ENCODE assay signal across 1 cellular context in the genomic region with DNA sequence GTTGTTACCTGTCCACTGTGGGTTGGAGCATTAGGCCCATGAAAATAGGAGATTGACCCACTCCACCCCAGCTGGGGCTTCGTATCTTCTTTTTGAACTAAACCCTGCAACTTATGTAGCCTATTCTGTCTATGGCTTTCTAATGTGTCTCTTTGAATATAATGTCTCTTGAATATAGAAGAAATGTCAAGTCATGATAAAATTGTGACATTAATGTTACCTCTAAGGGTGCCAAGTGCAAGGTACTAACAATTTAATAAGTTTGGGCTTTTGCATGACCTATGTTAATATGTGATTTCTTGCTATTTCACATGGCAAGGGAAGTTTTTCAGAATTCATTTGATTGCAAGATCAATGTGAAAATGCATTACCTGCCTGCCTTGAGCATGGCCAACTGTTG.
A peak's percentile ranks its signal among the peaks of the same experiment; 100 is the strongest.
TF ChIP-seq lines count a peak whose summit lies in the region.

No MANE protein-coding gene starts in this region.

TF ChIP-seq in HepG2, 621 proteins besides CTCF, POLR2A, EP300 and RAD21 (continued from another document and continues in another):
- TF ChIP-seq, protein P1, sequence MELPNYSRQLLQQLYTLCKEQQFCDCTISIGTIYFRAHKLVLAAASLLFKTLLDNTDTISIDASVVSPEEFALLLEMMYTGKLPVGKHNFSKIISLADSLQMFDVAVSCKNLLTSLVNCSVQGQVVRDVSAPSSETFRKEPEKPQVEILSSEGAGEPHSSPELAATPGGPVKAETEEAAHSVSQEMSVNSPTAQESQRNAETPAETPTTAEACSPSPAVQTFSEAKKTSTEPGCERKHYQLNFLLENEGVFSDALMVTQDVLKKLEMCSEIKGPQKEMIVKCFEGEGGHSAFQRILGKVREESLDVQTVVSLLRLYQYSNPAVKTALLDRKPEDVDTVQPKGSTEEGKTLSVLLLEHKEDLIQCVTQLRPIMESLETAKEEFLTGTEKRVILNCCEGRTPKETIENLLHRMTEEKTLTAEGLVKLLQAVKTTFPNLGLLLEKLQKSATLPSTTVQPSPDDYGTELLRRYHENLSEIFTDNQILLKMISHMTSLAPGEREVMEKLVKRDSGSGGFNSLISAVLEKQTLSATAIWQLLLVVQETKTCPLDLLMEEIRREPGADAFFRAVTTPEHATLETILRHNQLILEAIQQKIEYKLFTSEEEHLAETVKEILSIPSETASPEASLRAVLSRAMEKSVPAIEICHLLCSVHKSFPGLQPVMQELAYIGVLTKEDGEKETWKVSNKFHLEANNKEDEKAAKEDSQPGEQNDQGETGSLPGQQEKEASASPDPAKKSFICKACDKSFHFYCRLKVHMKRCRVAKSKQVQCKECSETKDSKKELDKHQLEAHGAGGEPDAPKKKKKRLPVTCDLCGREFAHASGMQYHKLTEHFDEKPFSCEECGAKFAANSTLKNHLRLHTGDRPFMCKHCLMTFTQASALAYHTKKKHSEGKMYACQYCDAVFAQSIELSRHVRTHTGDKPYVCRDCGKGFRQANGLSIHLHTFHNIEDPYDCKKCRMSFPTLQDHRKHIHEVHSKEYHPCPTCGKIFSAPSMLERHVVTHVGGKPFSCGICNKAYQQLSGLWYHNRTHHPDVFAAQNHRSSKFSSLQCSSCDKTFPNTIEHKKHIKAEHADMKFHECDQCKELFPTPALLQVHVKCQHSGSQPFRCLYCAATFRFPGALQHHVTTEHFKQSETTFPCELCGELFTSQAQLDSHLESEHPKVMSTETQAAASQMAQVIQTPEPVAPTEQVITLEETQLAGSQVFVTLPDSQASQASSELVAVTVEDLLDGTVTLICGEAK (IDR thresholded peaks at IDR 0.05), result no peak
- TF ChIP-seq, protein P1 (CRISPR knock-in tag; IDR thresholded peaks at IDR 0.05), result no peak
- TF ChIP-seq ZFP62 (CRISPR knock-in tag; IDR thresholded peaks at IDR 0.05) (no peak), NFE2L2 (IDR thresholded peaks at IDR 0.05; ENCODE audit: low read length) (peak; percentile 56), SMAD3 (CRISPR knock-in tag; IDR thresholded peaks at IDR 0.05) (no peak), MATR3 (CRISPR knock-in tag; IDR thresholded peaks at IDR 0.05) (no peak), MED13 (CRISPR knock-in tag; IDR thresholded peaks at IDR 0.05) (no peak), ZNF274 (CRISPR knock-in tag; IDR thresholded peaks at IDR 0.05) (no peak), POGZ (CRISPR knock-in tag; IDR thresholded peaks at IDR 0.05) (no peak)
- TF ChIP-seq, protein P2, sequence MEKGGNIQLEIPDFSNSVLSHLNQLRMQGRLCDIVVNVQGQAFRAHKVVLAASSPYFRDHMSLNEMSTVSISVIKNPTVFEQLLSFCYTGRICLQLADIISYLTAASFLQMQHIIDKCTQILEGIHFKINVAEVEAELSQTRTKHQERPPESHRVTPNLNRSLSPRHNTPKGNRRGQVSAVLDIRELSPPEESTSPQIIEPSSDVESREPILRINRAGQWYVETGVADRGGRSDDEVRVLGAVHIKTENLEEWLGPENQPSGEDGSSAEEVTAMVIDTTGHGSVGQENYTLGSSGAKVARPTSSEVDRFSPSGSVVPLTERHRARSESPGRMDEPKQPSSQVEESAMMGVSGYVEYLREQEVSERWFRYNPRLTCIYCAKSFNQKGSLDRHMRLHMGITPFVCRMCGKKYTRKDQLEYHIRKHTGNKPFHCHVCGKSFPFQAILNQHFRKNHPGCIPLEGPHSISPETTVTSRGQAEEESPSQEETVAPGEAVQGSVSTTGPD (CRISPR knock-in tag; IDR thresholded peaks at IDR 0.05), result no peak
- TF ChIP-seq, protein P3, sequence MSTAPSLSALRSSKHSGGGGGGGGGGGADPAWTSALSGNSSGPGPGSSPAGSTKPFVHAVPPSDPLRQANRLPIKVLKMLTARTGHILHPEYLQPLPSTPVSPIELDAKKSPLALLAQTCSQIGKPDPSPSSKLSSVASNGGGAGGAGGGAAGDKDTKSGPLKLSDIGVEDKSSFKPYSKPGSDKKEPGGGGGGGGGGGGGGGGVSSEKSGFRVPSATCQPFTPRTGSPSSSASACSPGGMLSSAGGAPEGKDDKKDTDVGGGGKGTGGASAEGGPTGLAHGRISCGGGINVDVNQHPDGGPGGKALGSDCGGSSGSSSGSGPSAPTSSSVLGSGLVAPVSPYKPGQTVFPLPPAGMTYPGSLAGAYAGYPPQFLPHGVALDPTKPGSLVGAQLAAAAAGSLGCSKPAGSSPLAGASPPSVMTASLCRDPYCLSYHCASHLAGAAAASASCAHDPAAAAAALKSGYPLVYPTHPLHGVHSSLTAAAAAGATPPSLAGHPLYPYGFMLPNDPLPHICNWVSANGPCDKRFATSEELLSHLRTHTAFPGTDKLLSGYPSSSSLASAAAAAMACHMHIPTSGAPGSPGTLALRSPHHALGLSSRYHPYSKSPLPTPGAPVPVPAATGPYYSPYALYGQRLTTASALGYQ (CRISPR knock-in tag; IDR thresholded peaks at IDR 0.05), result no peak
- TF ChIP-seq, protein P4, sequence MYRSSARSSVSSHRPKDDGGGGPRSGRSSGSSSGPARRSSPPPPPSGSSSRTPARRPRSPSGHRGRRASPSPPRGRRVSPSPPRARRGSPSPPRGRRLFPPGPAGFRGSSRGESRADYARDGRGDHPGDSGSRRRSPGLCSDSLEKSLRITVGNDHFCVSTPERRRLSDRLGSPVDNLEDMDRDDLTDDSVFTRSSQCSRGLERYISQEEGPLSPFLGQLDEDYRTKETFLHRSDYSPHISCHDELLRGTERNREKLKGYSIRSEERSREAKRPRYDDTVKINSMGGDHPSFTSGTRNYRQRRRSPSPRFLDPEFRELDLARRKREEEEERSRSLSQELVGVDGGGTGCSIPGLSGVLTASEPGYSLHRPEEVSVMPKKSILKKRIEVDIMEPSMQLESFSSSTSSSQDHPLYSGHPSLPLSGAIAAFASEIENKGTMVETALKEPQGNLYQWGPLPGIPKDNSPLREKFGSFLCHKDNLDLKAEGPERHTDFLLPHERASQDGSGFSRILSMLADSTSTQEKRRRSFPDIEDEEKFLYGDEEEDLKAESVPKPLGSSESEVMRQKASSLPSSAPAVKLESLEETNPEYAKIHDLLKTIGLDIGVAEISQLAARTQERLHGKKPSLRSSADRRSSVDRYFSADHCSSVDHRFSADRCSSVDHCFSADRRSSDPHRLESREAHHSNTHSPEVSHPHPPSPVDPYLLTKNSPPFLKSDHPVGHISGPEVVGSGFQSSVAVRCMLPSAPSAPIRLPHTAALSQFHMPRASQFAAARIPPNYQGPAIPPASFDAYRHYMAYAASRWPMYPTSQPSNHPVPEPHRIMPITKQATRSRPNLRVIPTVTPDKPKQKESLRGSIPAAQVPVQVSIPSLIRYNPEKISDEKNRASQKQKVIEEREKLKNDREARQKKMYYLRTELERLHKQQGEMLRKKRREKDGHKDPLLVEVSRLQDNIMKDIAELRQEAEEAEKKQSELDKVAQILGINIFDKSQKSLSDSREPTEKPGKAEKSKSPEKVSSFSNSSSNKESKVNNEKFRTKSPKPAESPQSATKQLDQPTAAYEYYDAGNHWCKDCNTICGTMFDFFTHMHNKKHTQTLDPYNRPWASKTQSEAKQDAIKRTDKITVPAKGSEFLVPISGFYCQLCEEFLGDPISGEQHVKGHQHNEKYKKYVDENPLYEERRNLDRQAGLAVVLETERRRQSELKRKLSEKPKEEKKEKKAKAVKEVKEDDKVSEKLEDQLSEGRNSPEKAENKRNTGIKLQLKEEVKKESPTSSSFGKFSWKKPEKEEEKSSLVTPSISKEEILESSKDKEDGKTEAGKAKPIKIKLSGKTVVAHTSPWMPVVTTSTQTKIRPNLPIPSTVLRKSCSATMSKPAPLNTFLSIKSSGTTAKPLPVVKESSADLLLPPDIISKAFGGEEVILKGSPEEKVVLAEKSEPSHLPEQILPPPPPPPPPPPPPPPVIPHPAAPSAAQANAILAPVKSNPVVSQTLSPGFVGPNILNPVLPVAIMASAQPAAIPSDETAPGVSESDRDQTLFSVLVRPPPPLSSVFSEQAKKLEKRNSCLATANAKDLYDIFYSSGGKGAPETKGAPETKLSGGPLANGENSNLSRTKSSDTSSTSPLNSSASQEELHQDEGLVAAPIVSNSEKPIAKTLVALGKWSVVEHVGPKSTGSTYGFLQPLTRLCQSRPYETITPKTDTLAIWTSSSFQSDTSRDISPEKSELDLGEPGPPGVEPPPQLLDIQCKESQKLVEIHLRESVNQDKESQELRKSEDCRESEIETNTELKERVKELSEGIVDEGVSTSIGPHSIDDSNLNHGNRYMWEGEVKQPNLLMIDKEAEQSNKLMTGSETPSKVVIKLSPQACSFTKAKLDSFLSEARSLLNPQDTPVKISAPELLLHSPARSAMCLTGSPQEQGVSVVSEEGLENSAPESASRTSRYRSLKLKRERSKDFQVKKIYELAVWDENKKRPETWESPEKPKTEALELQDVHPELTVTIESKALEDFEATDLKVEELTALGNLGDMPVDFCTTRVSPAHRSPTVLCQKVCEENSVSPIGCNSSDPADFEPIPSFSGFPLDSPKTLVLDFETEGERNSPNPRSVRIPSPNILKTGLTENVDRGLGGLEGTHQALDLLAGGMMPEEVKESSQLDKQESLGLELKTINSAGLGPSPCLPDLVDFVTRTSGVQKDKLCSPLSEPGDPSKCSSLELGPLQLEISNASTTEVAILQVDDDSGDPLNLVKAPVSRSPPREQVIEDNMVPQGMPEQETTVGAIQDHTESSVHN (CRISPR knock-in tag; IDR thresholded peaks at IDR 0.05), result no peak
- TF ChIP-seq, protein P5, sequence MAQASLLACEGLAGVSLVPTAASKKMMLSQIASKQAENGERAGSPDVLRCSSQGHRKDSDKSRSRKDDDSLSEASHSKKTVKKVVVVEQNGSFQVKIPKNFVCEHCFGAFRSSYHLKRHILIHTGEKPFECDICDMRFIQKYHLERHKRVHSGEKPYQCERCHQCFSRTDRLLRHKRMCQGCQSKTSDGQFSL (CRISPR knock-in tag; IDR thresholded peaks at IDR 0.05), result no peak
- TF ChIP-seq, protein P6, sequence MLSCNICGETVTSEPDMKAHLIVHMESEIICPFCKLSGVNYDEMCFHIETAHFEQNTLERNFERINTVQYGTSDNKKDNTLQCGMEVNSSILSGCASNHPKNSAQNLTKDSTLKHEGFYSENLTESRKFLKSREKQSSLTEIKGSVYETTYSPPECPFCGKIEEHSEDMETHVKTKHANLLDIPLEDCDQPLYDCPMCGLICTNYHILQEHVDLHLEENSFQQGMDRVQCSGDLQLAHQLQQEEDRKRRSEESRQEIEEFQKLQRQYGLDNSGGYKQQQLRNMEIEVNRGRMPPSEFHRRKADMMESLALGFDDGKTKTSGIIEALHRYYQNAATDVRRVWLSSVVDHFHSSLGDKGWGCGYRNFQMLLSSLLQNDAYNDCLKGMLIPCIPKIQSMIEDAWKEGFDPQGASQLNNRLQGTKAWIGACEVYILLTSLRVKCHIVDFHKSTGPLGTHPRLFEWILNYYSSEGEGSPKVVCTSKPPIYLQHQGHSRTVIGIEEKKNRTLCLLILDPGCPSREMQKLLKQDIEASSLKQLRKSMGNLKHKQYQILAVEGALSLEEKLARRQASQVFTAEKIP (CRISPR knock-in tag; IDR thresholded peaks at IDR 0.05; ENCODE audit: borderline replicate concordance), result no peak
